ENCODE assay signal across 8 cellular contexts in genomic region chrX:7926914-7927258, GRCh38. TPM values are rescaled to one million over a fixed set of nuclear protein-coding genes. Genes with fewer than 3 reads are reported as not detected.
DNase-seq lines count a peak whose midpoint lies in the region; ATAC-seq, FAIRE-seq and TF ChIP-seq lines count a peak whose summit lies in the region.

No MANE protein-coding gene starts in this region.

- no peaks in the 10 kb centered on the region for H3K79me2 ChIP-seq in SU-DHL-6 (ENCODE audit: insufficient read depth, low read length)

- intact Hi-C loops in left ventricle myocardium superior (cut with micrococcal nuclease): no loop called here

- peak overlapping the region; percentile 83 for H2AFZ ChIP-seq in SU-DHL-6 (ENCODE audit: low read depth, low read length, severe bottlenecking)

- DNase-seq in activated CD4-positive, alpha-beta T cell treated with anti-CD3 and anti-CD28 coated beads for 1 hour: peak; percentile 7
- no peak for DNase-seq in activated CD4-positive, alpha-beta T cell treated with anti-CD3 and anti-CD28 coated beads, Interleukin-2, amount 50 U/mL, for 1 hour
- DNase-seq in left ventricle myocardium superior (no peak), small intestine (no peak), Kasumi-1 (lab: John Stamatoyannopoulos, UW) (no peak), retina (no peak), NK-92 (lab: John Stamatoyannopoulos, UW; ENCODE audit: unreplicated experiment) (no peak)

- H3K4me3 ChIP-seq in SU-DHL-6 (ENCODE audit: insufficient read depth, low read length, poor library complexity, severe bottlenecking) (peak overlapping the region; percentile 64), small intestine (ENCODE audit: low read depth in 1 of 2, low read length in 2 of 2) (peak overlapping the region; percentile 28 to 71)

- H3K9me3 ChIP-seq in SU-DHL-6 (ENCODE audit: insufficient read depth, low read length) (no peaks in the 10 kb centered on the region), small intestine (ENCODE audit: control insufficient read depth, low read depth) (no peaks in the 10 kb centered on the region)

- no peaks in the 10 kb centered on the region for H3K9me2 ChIP-seq in SU-DHL-6 (replicated peaks; ENCODE audit: insufficient read depth, low read length)

- H3K36me3 ChIP-seq in SU-DHL-6 (ENCODE audit: low read length): no peaks in the 10 kb centered on the region
- no peaks in the 10 kb centered on the region for H3K36me3 ChIP-seq in small intestine (ENCODE audit: control insufficient read depth in 2 of 2, insufficient read depth in 2 of 2, low read length in 2 of 2)

- no peaks in the 10 kb centered on the region for H3K4me1 ChIP-seq in small intestine (ENCODE audit: control insufficient read depth in 2 of 2, insufficient read depth in 1 of 2, low read depth in 1 of 2, low read length in 1 of 2)

- ATAC-seq in left ventricle myocardium superior: peak; percentile 70

- H4K20me1 ChIP-seq in SU-DHL-6 (ENCODE audit: low read depth, low read length): no peaks in the 10 kb centered on the region

- 12 to 19% (median 14%) methylated on average over 13 to 20 of the region's 20 CpGs for WGBS in small intestine, 3 donors

- no peaks in the 10 kb centered on the region for H3K27me3 ChIP-seq in SU-DHL-6 (ENCODE audit: low read length)
- no peaks in the 10 kb centered on the region for H3K27me3 ChIP-seq in small intestine (ENCODE audit: control insufficient read depth in 2 of 2, insufficient read depth in 2 of 2, low read length in 2 of 2)

- peaks cover 9% of the 10 kb centered on the region for H3F3A ChIP-seq in SU-DHL-6 (ENCODE audit: insufficient read depth)

- no peak for TF ChIP-seq CTCF in SU-DHL-6 (IDR thresholded peaks at IDR 0.05; ENCODE audit: insufficient read depth, low read length, poor library complexity, severe bottlenecking)

- H3K27ac ChIP-seq in SU-DHL-6 (ENCODE audit: low read depth, low read length) (peak overlapping the region; percentile 69), small intestine (ENCODE audit: low read depth in 1 of 2, low read length in 1 of 2) (peak overlapping the region; percentile 91 to 92)

- peak overlapping the region; percentile 95 for H3K4me2 ChIP-seq in SU-DHL-6 (ENCODE audit: low read depth, low read length, poor library complexity, severe bottlenecking)

- H3K9ac ChIP-seq in SU-DHL-6 (ENCODE audit: low read length): peak overlapping the region; percentile 67

- FAIRE-seq in small intestine (lab: Jason Lieb, UNC): no peak

RNA-seq across cellular contexts. Expression of gene PNPLA4, which starts 0.3 kb away (rescaled TPM):
- total RNA-seq in left ventricle myocardium superior: 38.4 TPM
- 10 to 100 TPM; 11.5 to 18.9 (median 17.7) TPM for polyA plus RNA-seq in small intestine
